Comparison of ENCODE assay signal across 20 cellular contexts in genomic region chr11:35567737-35568465, GRCh38. TPM values are rescaled to one million over a fixed set of nuclear protein-coding genes. Genes with fewer than 3 reads are reported as not detected.
A peak's percentile ranks its signal among the peaks of the same experiment; 100 is the strongest.
DNase-seq lines count a peak whose midpoint lies in the region; ATAC-seq and TF ChIP-seq lines count a peak whose summit lies in the region.
"Had no signal": no experiment of that assay in that cellular context is flagged by ENCODE, and none has a peak within 500 bp of the region (broad histone marks: within the 10 kb centered on the region; RNA-seq: fewer than 3 reads in every experiment).

No MANE protein-coding gene starts in this region.

- H3K56ac ChIP-seq in H9 (ENCODE audit: insufficient read length, low read depth, low read length) = no peak overlapping the region

- TF ChIP-seq CTCF in H9 (conservative IDR thresholded peaks at IDR 0.05) = no peak

- H3K79me2 ChIP-seq in H9 (ENCODE audit: insufficient read depth, low read length) = no peaks in the 10 kb centered on the region

- H2AK5ac ChIP-seq in H9 (ENCODE audit: insufficient read length, low read length) = no peak overlapping the region

- H3K27ac Mint-ChIP-seq in H9 = peak overlapping the region in 2 of 3 experiments; percentile 48 to 62; a peak in 2 of 7 replicates
- H3K27ac Mint-ChIP-seq: activated naive CD8-positive, alpha-beta T cell treated with anti-CD3 and anti-CD28 coated beads for 36 hours; CD14-positive monocyte; naive thymus-derived CD8-positive, alpha-beta T cell; stimulated activated naive B cell treated with anti-CD40 and anti-IgM and Interleukin-4, amounts not matched to agents 10 μg/mL and 1 μg/mL and 100 μg/mL, for 72 hours; T-cell had no signal

- peaks cover 10 to 13% of the 10 kb centered on the region in 2 experiments; a peak in 4 of 5 replicates for H3K9me3 Mint-ChIP-seq in H9

- H3K4me3 ChIP-seq in skin epidermis = no peak overlapping the region

- H2BK15ac ChIP-seq in H9 (ENCODE audit: low read depth, low read length) = no peak overlapping the region

- no peak overlapping the region for H2BK5ac ChIP-seq in H9 (ENCODE audit: insufficient read length, low read length)

- H4K8ac ChIP-seq in H9 (replicated peaks; ENCODE audit: insufficient read length, low read depth, low read length) = no peak overlapping the region

- H3K14ac ChIP-seq in H9 (ENCODE audit: insufficient read depth, low read length) = no peak overlapping the region

- H3K23ac ChIP-seq in H9 (ENCODE audit: insufficient read length, low read depth, low read length) = no peak overlapping the region

- no peaks in the 10 kb centered on the region for H3K4me1 ChIP-seq in H9 (ENCODE audit: insufficient read depth, low read length)

- no peak overlapping the region for H3K4me2 ChIP-seq in H9 (ENCODE audit: insufficient read depth, insufficient read length, low read length)

- H3K27ac ChIP-seq in H9 (ENCODE audit: insufficient read length, low read depth, low read length) (no peak overlapping the region), skin epidermis (peak overlapping the region in 13 of 21 experiments; percentile 0 to 68 (median 23))

- no peaks in the 10 kb centered on the region for H3K9me3 ChIP-seq in H9 (ENCODE audit: control insufficient read depth, low read depth, low read length)

- H2AFZ ChIP-seq in H9 (ENCODE audit: low read length) = no peak overlapping the region

- H3K4ac ChIP-seq in H9 (ENCODE audit: low read depth, low read length) = no peak overlapping the region

- peaks cover 0 to 17% (median 9%) of the 10 kb centered on the region in 3 experiments; a peak in 5 of 7 replicates for H3K36me3 Mint-ChIP-seq in H9 (ENCODE audit: insufficient read depth in 1 of 3, low read depth in 3 of 3)
- H3K36me3 Mint-ChIP-seq: activated naive CD8-positive, alpha-beta T cell treated with anti-CD3 and anti-CD28 coated beads for 36 hours; CD14-positive monocyte; stimulated activated naive B cell treated with anti-CD40 and anti-IgM and Interleukin-4, amounts not matched to agents 10 μg/mL and 1 μg/mL and 100 μg/mL, for 72 hours; T-cell had no signal

- no peaks in the 10 kb centered on the region for H3K27me3 ChIP-seq in H9 (ENCODE audit: insufficient read depth, low read length)

- H4K20me1 ChIP-seq in H9 (ENCODE audit: control insufficient read depth, insufficient read depth, insufficient read length) = no peaks in the 10 kb centered on the region

- H3K9ac ChIP-seq in H9 (ENCODE audit: extremely low read depth, insufficient read length, low read length) = no peak overlapping the region

- no peak overlapping the region for H3K18ac ChIP-seq in H9 (ENCODE audit: insufficient read length, low read depth, low read length)

- H2BK120ac ChIP-seq in H9 (ENCODE audit: low read depth, low read length, poor library complexity, severe bottlenecking) = no peak overlapping the region

- H2BK20ac ChIP-seq in H9 (ENCODE audit: low read depth, low read length, poor library complexity, severe bottlenecking) = no peak overlapping the region

- DNase-seq in H9 (peak; percentile 43), NCI-H510A treated with DMSO at 0.1 percent for 48 hours (lab: John Stamatoyannopoulos, UW) (peak; percentile 37), dedifferentiated amniotic fluid mesenchymal stem cell (ENCODE audit: extremely low spot score) (no peak), NOMO-1 (lab: John Stamatoyannopoulos, UW; ENCODE audit: unreplicated experiment in 2 of 2) (no peak)
- DNase-seq: activated CD4-positive, CD25-positive, alpha-beta regulatory T cell treated with anti-CD3 and anti-CD28 coated beads, Interleukin-2, amount 50 U/mL, for 72 hours; activated naive CD8-positive, alpha-beta T cell treated with anti-CD3 and anti-CD28 coated beads for 36 hours; activated T-cell treated with anti-CD3 and anti-CD28 coated beads for 4 hours; GDM1; left cardiac atrium; naive thymus-derived CD8-positive, alpha-beta T cell; NCI-H226; retina; stimulated activated CD4-positive, alpha-beta T cell treated with anti-CD3 and anti-CD28 coated beads, Interleukin-4, amount 100 ng/mL, for 4 hours; stimulated activated naive B cell treated with anti-CD40 and anti-IgM and Interleukin-4, amounts not matched to agents 10 μg/mL and 1 μg/mL and 100 μg/mL, for 72 hours; T-cell had no signal

- H3K23me2 ChIP-seq in H9 (ENCODE audit: insufficient read length, low read depth, low read length, poor library complexity, severe bottlenecking) = no peaks in the 10 kb centered on the region

- no peak overlapping the region for H2BK12ac ChIP-seq in H9 (ENCODE audit: insufficient read length, low read depth, low read length)

- H3K4me3 Mint-ChIP-seq in H9 = no peak overlapping the region
- H3K4me3 Mint-ChIP-seq: activated naive CD8-positive, alpha-beta T cell treated with anti-CD3 and anti-CD28 coated beads for 36 hours; naive thymus-derived CD8-positive, alpha-beta T cell; stimulated activated naive B cell treated with anti-CD40 and anti-IgM and Interleukin-4, amounts not matched to agents 10 μg/mL and 1 μg/mL and 100 μg/mL, for 72 hours; T-cell had no signal

- peaks cover 13 to 14% of the 10 kb centered on the region in 2 experiments; a peak in 3 of 4 replicates for H3K4me1 Mint-ChIP-seq in H9
- H3K4me1 Mint-ChIP-seq: activated naive CD8-positive, alpha-beta T cell treated with anti-CD3 and anti-CD28 coated beads for 36 hours; CD14-positive monocyte; naive thymus-derived CD8-positive, alpha-beta T cell; stimulated activated naive B cell treated with anti-CD40 and anti-IgM and Interleukin-4, amounts not matched to agents 10 μg/mL and 1 μg/mL and 100 μg/mL, for 72 hours; T-cell had no signal

- peaks cover 2% of the 10 kb centered on the region for H3K27me3 Mint-ChIP-seq in H9 (ENCODE audit: low read depth)

- no peak overlapping the region for H4K5ac ChIP-seq in H9 (ENCODE audit: insufficient read length, low read depth, low read length)

- WGBS in H9 (ENCODE audit: extremely low coverage, insufficient read length, low lambda C conversion rate) = no CpG with 5 or more reads among the region's 1 CpG

- H4K91ac ChIP-seq in H9 (ENCODE audit: insufficient read length, low read depth, low read length) = no peak overlapping the region

- no peak overlapping the region for H3T11ph ChIP-seq in H9 (ENCODE audit: low read length)

- ATAC-seq in esophagus mucosa = peak; percentile 97
- ATAC-seq in GM18907 (IDR thresholded peaks at IDR 0.05; ENCODE audit: unreplicated experiment) = no peak
- ATAC-seq: left cardiac atrium; naive thymus-derived CD8-positive, alpha-beta T cell; Panc1; stimulated activated naive B cell treated with anti-CD40 and anti-IgM and Interleukin-4, amounts not matched to agents 10 μg/mL and 1 μg/mL and 100 μg/mL, for 72 hours; T-cell had no signal

- H3K79me1 ChIP-seq in H9 (ENCODE audit: insufficient read depth, low read depth, low read length, poor library complexity, severe bottlenecking) = no peaks in the 10 kb centered on the region

RNA-seq across cellular contexts. Expression of gene PAMR1, which starts 42.5 kb away (rescaled TPM):
- total RNA-seq in H9 (2021) (2.4 and 2.9 TPM in 2 replicates), esophagus mucosa (0.36 TPM)
- total RNA-seq: activated naive CD8-positive, alpha-beta T cell treated with anti-CD3 and anti-CD28 coated beads for 36 hours; naive thymus-derived CD8-positive, alpha-beta T cell had no signal

RNA-seq across cellular contexts. Expression of gene FJX1, which starts 50.4 kb away (rescaled TPM):
- total RNA-seq in H9 (2021) (11.5 and 14.4 TPM in 2 replicates), esophagus mucosa (5.6 TPM)
- total RNA-seq: naive thymus-derived CD8-positive, alpha-beta T cell had no signal

Comparison
In these comparisons a context has a peak if more than half of its experiments do, and no peak if none do; other contexts are left out.
1. DNase-seq: peak in H9 (single experiment) and NCI-H510A treated with DMSO at 0.1 percent for 48 hours (single experiment); none in dedifferentiated amniotic fluid mesenchymal stem cell (single experiment) and NOMO-1 (0 of 2).